In the genomic region with DNA sequence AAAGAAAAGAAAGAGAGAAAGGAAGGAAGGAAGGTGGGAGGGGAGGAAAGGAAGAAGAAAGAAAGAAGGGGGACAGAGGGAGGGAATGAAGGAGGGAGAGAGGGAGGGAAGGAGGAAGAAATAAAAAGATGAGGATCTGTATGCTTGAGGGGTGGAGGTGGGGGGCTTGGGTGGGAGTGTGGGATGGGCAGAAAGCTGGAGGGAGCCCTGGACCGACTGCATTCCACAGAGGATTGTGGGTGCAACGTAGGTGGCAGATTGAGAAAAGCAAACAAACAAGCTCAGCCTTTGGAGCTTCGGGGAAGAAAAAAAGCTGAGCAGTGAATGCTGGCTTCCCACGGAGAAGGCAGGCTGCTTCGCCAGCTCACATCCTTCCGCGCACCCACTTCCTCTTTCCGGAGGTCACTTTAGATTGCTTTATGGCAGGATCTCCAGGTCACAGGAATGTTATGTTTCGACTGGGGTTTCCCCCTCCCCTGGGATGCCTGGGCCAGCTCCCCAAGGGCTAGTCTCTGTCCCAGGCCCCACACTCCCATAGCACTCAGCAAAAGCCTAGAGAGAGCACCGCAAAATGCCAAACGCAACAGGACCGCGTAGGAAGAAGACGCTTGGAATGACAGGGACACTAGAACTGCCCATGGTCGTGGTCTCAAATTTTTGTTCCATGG, we compare ENCODE assay signal across 8 cellular contexts. TPM values are rescaled to one million over a fixed set of nuclear protein-coding genes. Genes with fewer than 3 reads are reported as not detected.
A peak's percentile ranks its signal among the peaks of the same experiment; 100 is the strongest.
DNase-seq lines count a peak whose midpoint lies in the region; ATAC-seq and TF ChIP-seq lines count a peak whose summit lies in the region.

No MANE protein-coding gene starts in this region.

- H3K27me3 Mint-ChIP-seq in Calu3 (ENCODE audit: unreplicated experiment) (no peaks in the 10 kb centered on the region), activated B cell treated with CpG ODN at 0.5 μM for 24 hours (peaks cover 2% of the 10 kb centered on the region)

- H3K27me3 ChIP-seq in HUES48 (ENCODE audit: control insufficient read depth, insufficient read depth, low read length): no peaks in the 10 kb centered on the region
- H3K27me3 ChIP-seq in neuron (ENCODE audit: insufficient read depth, low read length): no peaks in the 10 kb centered on the region

- H3K4me1 Mint-ChIP-seq in Calu3 (ENCODE audit: low read depth, unreplicated experiment) (peaks cover 22% of the 10 kb centered on the region), activated B cell treated with CpG ODN at 0.5 μM for 24 hours (peaks cover 11% of the 10 kb centered on the region)

- H3K9me3 ChIP-seq in HUES48 (ENCODE audit: control insufficient read depth, insufficient read depth, low read length) (no peaks in the 10 kb centered on the region), neuron (ENCODE audit: low read length) (no peaks in the 10 kb centered on the region)

- POLR2A ChIA-PET in activated B cell treated with CpG ODN at 0.5 μM for 24 hours (lab: Charles Lee): interaction anchor here (0.5 to 0.8 kb wide), 2 partner anchors 28 to 331 kb away, joined by 6 to 10 read pairs; no protein-coding TSS in a partner anchor

- intact Hi-C loops in Calu3 (cut with micrococcal nuclease; ENCODE audit: unreplicated experiment): no loop called here
- intact Hi-C loops in activated B cell treated with CpG ODN at 0.5 μM for 24 hours (cut with micrococcal nuclease): no loop called here

- H3K36me3 ChIP-seq in HUES48 (ENCODE audit: control insufficient read depth, insufficient read depth, low read length): no peaks in the 10 kb centered on the region
- no peaks in the 10 kb centered on the region for H3K36me3 ChIP-seq in neuron (ENCODE audit: insufficient read depth, low read length)

- TF ChIP-seq CTCF in Calu3 (IDR thresholded peaks at IDR 0.05; ENCODE audit: unreplicated experiment) (no peak), activated B cell treated with CpG ODN at 0.5 μM for 24 hours (IDR thresholded peaks at IDR 0.05) (no peak), foreskin fibroblast (IDR thresholded peaks at IDR 0.05; ENCODE audit: low read depth, low read length) (no peak)

- ATAC-seq in activated B cell treated with CpG ODN at 0.5 μM for 24 hours (ENCODE audit: low read depth) (peak; percentile 28), GM18909 (IDR thresholded peaks at IDR 0.05; ENCODE audit: poor library complexity, unreplicated experiment) (no peak), HG03196 (IDR thresholded peaks at IDR 0.05; ENCODE audit: unreplicated experiment) (no peak)

- CTCF ChIA-PET in Calu3 (lab: Charles Lee): interaction anchor here (0.8 to 1.5 kb wide), 4 partner anchors 11 to 288 kb away, joined by 3 to 9 read pairs (median 4); no protein-coding TSS in a partner anchor
- CTCF ChIA-PET in activated B cell treated with CpG ODN at 0.5 μM for 24 hours (lab: Charles Lee): no interaction called here

- 0 out of 2 replicates have a peak overlapping the region, but pooled peaks have one; percentile 22 for H3K9ac ChIP-seq in HUES48 (ENCODE audit: low read depth, low read length)

- DNase-seq in Calu3 (peak; percentile 70), activated B cell treated with CpG ODN at 0.5 μM for 24 hours (no peak), foreskin fibroblast (peak; percentile 71 to 75), activated gamma-delta T cell (lab: John Stamatoyannopoulos, UW) (no peak)

- peak overlapping the region; percentile 45 for H3K27ac Mint-ChIP-seq in Calu3 (ENCODE audit: unreplicated experiment)
- H3K27ac Mint-ChIP-seq in activated B cell treated with CpG ODN at 0.5 μM for 24 hours: no peak overlapping the region

- peak overlapping the region; percentile 95 for H3K27ac ChIP-seq in HUES48 (ENCODE audit: low read depth, low read length)

- no peaks in the 10 kb centered on the region for H3K9me3 Mint-ChIP-seq in Calu3 (ENCODE audit: low read depth, unreplicated experiment)
- no peaks in the 10 kb centered on the region for H3K9me3 Mint-ChIP-seq in activated B cell treated with CpG ODN at 0.5 μM for 24 hours

- H3K4me3 ChIP-seq in HUES48 (ENCODE audit: low read depth, low read length): peak overlapping the region; percentile 37; the same call in 1 of the 2 replicates
- H3K4me3 ChIP-seq in foreskin fibroblast (ENCODE audit: low read depth in 1 of 2, low read length in 2 of 2): peak overlapping the region; percentile 9 to 51
- H3K4me3 ChIP-seq in neuron (ENCODE audit: low read length): peak overlapping the region; percentile 8

- H3K4me3 Mint-ChIP-seq in Calu3 (ENCODE audit: low read depth, unreplicated experiment) (peak overlapping the region; percentile 43), activated B cell treated with CpG ODN at 0.5 μM for 24 hours (peak overlapping the region; percentile 32)

- BruUV-seq in Calu3 (replicated peaks; lab: Mats Ljungman, UMichigan): no TSS peak

- 0 out of 2 replicates have a peak, but pooled peaks cover 4% of the 10 kb centered on the region for H3K4me1 ChIP-seq in HUES48 (ENCODE audit: control insufficient read depth, insufficient read depth, low read length)
- H3K4me1 ChIP-seq in neuron (ENCODE audit: insufficient read depth, low read length): peaks cover 2% of the 10 kb centered on the region

- peak overlapping the region; percentile 17 for H2AFZ ChIP-seq in neuron (ENCODE audit: low read depth, low read length)

- H3K36me3 Mint-ChIP-seq in Calu3 (ENCODE audit: insufficient read depth, unreplicated experiment): no peaks in the 10 kb centered on the region
- H3K36me3 Mint-ChIP-seq in activated B cell treated with CpG ODN at 0.5 μM for 24 hours (ENCODE audit: low read depth): no peaks in the 10 kb centered on the region

RNA-seq across cellular contexts. Expression of gene LGALS8, which starts 20.7 kb away (rescaled TPM):
- total RNA-seq in Calu3 (2022) (46.5 and 50.3 TPM in 2 replicates), activated B cell treated with CpG ODN at 0.5 μM for 24 hours (36.0 and 37.4 TPM in 2 replicates)

Comparison
In these comparisons a context has a peak if more than half of its experiments do, and no peak if none do; other contexts are left out.
1. DNase-seq: peak in Calu3 (single experiment) and foreskin fibroblast (2 of 2); none in activated B cell treated with CpG ODN at 0.5 μM for 24 hours (single experiment) and activated gamma-delta T cell (single experiment).
2. Peak in every context shown above with its lines, with median percentiles within 50 percentile points of each other: H3K4me3 ChIP-seq.